ENCODE assay signal across 1 cellular context in genomic region chr11:116792144-116792868, GRCh38.
TF ChIP-seq lines count a peak whose summit lies in the region.

No MANE protein-coding gene starts in this region.

TF ChIP-seq in HepG2, 621 proteins besides CTCF, POLR2A, EP300 and RAD21 (continued from another document and continues in another):
- TF ChIP-seq ETS1 (CRISPR knock-in tag; IDR thresholded peaks at IDR 0.05) (no peak), ZNF230 (CRISPR knock-in tag; IDR thresholded peaks at IDR 0.05) (no peak; the same call in 1 of the 2 replicates), ZNF589 (CRISPR knock-in tag; conservative IDR thresholded peaks at IDR 0.05) (peak; percentile 69; the same call in 1 of the 2 replicates), SNAPC2 (CRISPR knock-in tag; IDR thresholded peaks at IDR 0.05) (no peak), IRF9 (CRISPR knock-in tag; IDR thresholded peaks at IDR 0.05; ENCODE audit: borderline replicate concordance) (peak; percentile 64; the same call in 1 of the 2 replicates), ZMYM3 (CRISPR knock-in tag; IDR thresholded peaks at IDR 0.05) (peak; percentile 69), PHF21A (CRISPR knock-in tag; IDR thresholded peaks at IDR 0.05) (peak; percentile 92), FOXK2 (IDR thresholded peaks at IDR 0.05) (no peak), STAG1 (CRISPR knock-in tag; IDR thresholded peaks at IDR 0.05) (peak; percentile 20; the same call in 1 of the 2 replicates), POGK (CRISPR knock-in tag; conservative IDR thresholded peaks at IDR 0.05) (0 out of 2 replicates have a peak, but pooled peaks have one; percentile 49), AKAP8 (CRISPR knock-in tag; IDR thresholded peaks at IDR 0.05) (0 out of 2 replicates have a peak, but pooled peaks have one; percentile 34), ZMYM4 (CRISPR knock-in tag; IDR thresholded peaks at IDR 0.05) (peak; percentile 68; the same call in 1 of the 2 replicates), NFYB (CRISPR knock-in tag; IDR thresholded peaks at IDR 0.05) (peak; percentile 13; the same call in 1 of the 2 replicates), LCORL (IDR thresholded peaks at IDR 0.05) (no peak), LCORL (CRISPR knock-in tag; IDR thresholded peaks at IDR 0.05) (peak; percentile 61; the same call in 1 of the 2 replicates), ELF1 (CRISPR knock-in tag; IDR thresholded peaks at IDR 0.05) (0 out of 2 replicates have a peak, but pooled peaks have one; percentile 6), ZNF234 (CRISPR knock-in tag; conservative IDR thresholded peaks at IDR 0.05) (no peak), TAF1 (CRISPR knock-in tag; IDR thresholded peaks at IDR 0.05) (0 out of 2 replicates have a peak, but pooled peaks have one; percentile 28), SSRP1 (CRISPR knock-in tag; IDR thresholded peaks at IDR 0.05) (no peak), ARNTL (CRISPR knock-in tag; IDR thresholded peaks at IDR 0.05) (peak; percentile 86), TARDBP (CRISPR knock-in tag; IDR thresholded peaks at IDR 0.05) (peak; percentile 65; the same call in 1 of the 2 replicates), FOXA3 (CRISPR knock-in tag; IDR thresholded peaks at IDR 0.05) (peak; percentile 79), NR2C2 (CRISPR knock-in tag; IDR thresholded peaks at IDR 0.05; ENCODE audit: borderline replicate concordance) (peak; percentile 94), MAF1 (CRISPR knock-in tag; IDR thresholded peaks at IDR 0.05; ENCODE audit: borderline replicate concordance) (no peak), GZF1 (CRISPR knock-in tag; IDR thresholded peaks at IDR 0.05) (no peak), MZF1 (CRISPR knock-in tag; IDR thresholded peaks at IDR 0.05; ENCODE audit: borderline replicate concordance) (no peak), SOX5 (CRISPR knock-in tag; IDR thresholded peaks at IDR 0.05; ENCODE audit: borderline replicate concordance) (peak; percentile 57), ZNF317 (CRISPR knock-in tag; IDR thresholded peaks at IDR 0.05) (no peak), FIP1L1 (IDR thresholded peaks at IDR 0.05; ENCODE audit: borderline replicate concordance, insufficient read depth, low read depth, low read length) (no peak), SALL1 (CRISPR knock-in tag; IDR thresholded peaks at IDR 0.05) (peak; percentile 80), BHLHE40 (IDR thresholded peaks at IDR 0.05; ENCODE audit: low read length) (peak; percentile 31; the same call in 1 of the 2 replicates), ZNF564 (CRISPR knock-in tag; IDR thresholded peaks at IDR 0.05) (0 out of 2 replicates have a peak, but pooled peaks have one; percentile 64), RBFOX2 (IDR thresholded peaks at IDR 0.05; ENCODE audit: low read depth, low read length) (peak; percentile 61), KLF15 (CRISPR knock-in tag; IDR thresholded peaks at IDR 0.05; ENCODE audit: borderline replicate concordance) (no peak), KLF11 (CRISPR knock-in tag; IDR thresholded peaks at IDR 0.05) (no peak), KDM6A (CRISPR knock-in tag; IDR thresholded peaks at IDR 0.05; ENCODE audit: low read depth) (0 out of 2 replicates have a peak, but pooled peaks have one; percentile 45), SOX6 (IDR thresholded peaks at IDR 0.05) (no peak), SOX6 (CRISPR knock-in tag; IDR thresholded peaks at IDR 0.05) (peak; percentile 76), KDM2A (CRISPR knock-in tag; IDR thresholded peaks at IDR 0.05; ENCODE audit: borderline replicate concordance, low read depth) (0 out of 2 replicates have a peak, but pooled peaks have one; percentile 14), ATF6 (CRISPR knock-in tag; conservative IDR thresholded peaks at IDR 0.05) (no peak), HMG20A (CRISPR knock-in tag; IDR thresholded peaks at IDR 0.05; ENCODE audit: borderline replicate concordance) (0 out of 2 replicates have a peak, but pooled peaks have one; percentile 44), CREBL2 (CRISPR knock-in tag; IDR thresholded peaks at IDR 0.05; ENCODE audit: borderline replicate concordance) (0 out of 2 replicates have a peak, but pooled peaks have one; percentile 27), FOXP4 (CRISPR knock-in tag; IDR thresholded peaks at IDR 0.05) (peak; percentile 59; the same call in 1 of the 2 replicates), ZNF614 (CRISPR knock-in tag; IDR thresholded peaks at IDR 0.05; ENCODE audit: borderline replicate concordance) (no peak), ZBTB26 (CRISPR knock-in tag; IDR thresholded peaks at IDR 0.05; ENCODE audit: borderline replicate concordance) (no peak), ZNF768 (CRISPR knock-in tag; IDR thresholded peaks at IDR 0.05) (no peak), ZSCAN21 (CRISPR knock-in tag; IDR thresholded peaks at IDR 0.05; ENCODE audit: borderline replicate concordance) (peak; percentile 83), ZSCAN25 (CRISPR knock-in tag; IDR thresholded peaks at IDR 0.05) (peak; percentile 68; the same call in 1 of the 2 replicates), DBP (CRISPR knock-in tag; IDR thresholded peaks at IDR 0.05; ENCODE audit: not compliant biosample characterization) (no peak), ZNF501 (CRISPR knock-in tag; IDR thresholded peaks at IDR 0.05) (peak; percentile 43; the same call in 1 of the 2 replicates), PITX1 (CRISPR knock-in tag; IDR thresholded peaks at IDR 0.05) (peak; percentile 55; the same call in 1 of the 2 replicates), ZBTB25 (CRISPR knock-in tag; IDR thresholded peaks at IDR 0.05) (no peak), TP53 (CRISPR knock-in tag; conservative IDR thresholded peaks at IDR 0.05) (no peak), TFAP4 (IDR thresholded peaks at IDR 0.05; ENCODE audit: borderline replicate concordance, low read depth) (peak; percentile 55), TEF (CRISPR knock-in tag; IDR thresholded peaks at IDR 0.05) (0 out of 2 replicates have a peak, but pooled peaks have one; percentile 57), HMGA1 (CRISPR knock-in tag; conservative IDR thresholded peaks at IDR 0.05) (no peak), NFRKB (IDR thresholded peaks at IDR 0.05) (no peak), ZSCAN22 (CRISPR knock-in tag; IDR thresholded peaks at IDR 0.05) (no peak), ZFP36L1 (CRISPR knock-in tag; IDR thresholded peaks at IDR 0.05) (0 out of 2 replicates have a peak, but pooled peaks have one; percentile 19), ZNF414 (CRISPR knock-in tag; IDR thresholded peaks at IDR 0.05) (no peak; the same call in 1 of the 2 replicates), RXRB (CRISPR knock-in tag; IDR thresholded peaks at IDR 0.05; ENCODE audit: borderline replicate concordance) (peak; percentile 91)
